In genomic region chr12:116222358-116222757, GRCh38 we compare ENCODE assay signal across 9 cellular contexts. TPM values are rescaled to one million over a fixed set of nuclear protein-coding genes. Genes with fewer than 3 reads are reported as not detected.
DNase-seq lines count a peak whose midpoint lies in the region; ATAC-seq and TF ChIP-seq lines count a peak whose summit lies in the region.
"Had no signal": no experiment of that assay in that cellular context is flagged by ENCODE, and none has a peak within 500 bp of the region (broad histone marks: within the 10 kb centered on the region; RNA-seq: fewer than 3 reads in every experiment).

No MANE protein-coding gene starts in this region.

- no peak overlapping the region for H3K27ac ChIP-seq in RWPE1
- peak overlapping the region; percentile 43 for H3K27ac ChIP-seq in skeletal muscle tissue (ENCODE audit: low read depth, low read length)
- H3K27ac ChIP-seq: BLaER1 treated with 17β-estradiol and CSF1 and Interleukin-3, amounts not matched to agents 10 nM and 100 nM had no signal

- CTCF ChIA-PET in RWPE1 (lab: Yijun Ruan, JAX): no interaction called here
- CTCF ChIA-PET in WTC11 (lab: Charles Lee): interaction anchor here (0.6 kb wide), 1 partner anchor 31 kb away, joined by 4 read pairs; no protein-coding TSS in a partner anchor

- no peaks in the 10 kb centered on the region for H3K36me3 Mint-ChIP-seq in WTC11

- no peak overlapping the region for H3K9ac ChIP-seq in skeletal muscle tissue (ENCODE audit: low read depth in 1 of 3, low read length in 3 of 3)
- H3K9ac ChIP-seq: BLaER1 treated with 17β-estradiol and CSF1 and Interleukin-3, amounts not matched to agents 10 nM and 100 nM had no signal

- H3K4me1 ChIP-seq in skeletal muscle tissue (ENCODE audit: control insufficient read depth in 3 of 3, insufficient read depth in 3 of 3, low read length in 3 of 3): peaks cover 7 to 11% (median 11%) of the 10 kb centered on the region in 3 donors

- H3K27me3 ChIP-seq in skeletal muscle tissue (ENCODE audit: control insufficient read depth in 3 of 3, insufficient read depth in 3 of 3, low read length in 3 of 3): no peaks in the 10 kb centered on the region
- H3K27me3 ChIP-seq: BLaER1 treated with 17β-estradiol and CSF1 and Interleukin-3, amounts not matched to agents 10 nM and 100 nM had no signal

- POLR2A ChIA-PET in RWPE1 (lab: Yijun Ruan, JAX; ENCODE audit: low non-redundant PET) (no interaction called here), WTC11 (lab: Charles Lee) (no interaction called here)

- H3K4me3 ChIP-seq in fibroblast of the aortic adventitia (ENCODE audit: low read depth, low read length) (no peak overlapping the region), skeletal muscle tissue (ENCODE audit: low read length in 3 of 3) (no peak overlapping the region)
- H3K4me3 ChIP-seq: BLaER1 treated with 17β-estradiol and CSF1 and Interleukin-3, amounts not matched to agents 10 nM and 100 nM had no signal

- no peaks in the 10 kb centered on the region for H3K9me3 ChIP-seq in skeletal muscle tissue (ENCODE audit: control insufficient read depth in 3 of 3, low read length in 3 of 3)
- H3K9me3 ChIP-seq: BLaER1 treated with 17β-estradiol and CSF1 and Interleukin-3, amounts not matched to agents 10 nM and 100 nM had no signal

- ATAC-seq in WTC11 (no peak), HG02885 (IDR thresholded peaks at IDR 0.05; ENCODE audit: poor library complexity, unreplicated experiment) (no peak)

- H3K27ac Mint-ChIP-seq in WTC11: no peak overlapping the region

- TF ChIP-seq CTCF in RWPE1 (conservative IDR thresholded peaks at IDR 0.05; ENCODE audit: low read depth) (no peak), fibroblast of the aortic adventitia (IDR thresholded peaks at IDR 0.05; ENCODE audit: insufficient read depth, low read length) (no peak), WTC11 (IDR thresholded peaks at IDR 0.05) (no peak)

- H3K27me3 Mint-ChIP-seq in WTC11 (ENCODE audit: low read depth): no peaks in the 10 kb centered on the region

- H3K4me3 Mint-ChIP-seq in WTC11: no peak overlapping the region

- no peaks in the 10 kb centered on the region for H3K9me3 Mint-ChIP-seq in WTC11

- DNase-seq in NCI-H2081 (lab: John Stamatoyannopoulos, UW): peak; percentile 17 to 50
- DNase-seq in NCI-H2081 treated with DMSO at 0.1 percent for 48 hours (lab: John Stamatoyannopoulos, UW): no peak
- peak; percentile 49 for DNase-seq in RWPE1 (ENCODE audit: low spot score)
- DNase-seq in fibroblast of the aortic adventitia (ENCODE audit: low read depth): peak; percentile 94
- DNase-seq in WTC11 (ENCODE audit: low spot score): no peak
- no peak for DNase-seq in HuH-7 (ENCODE audit: low spot score)

- H3K4me1 Mint-ChIP-seq in WTC11: peaks cover 3% of the 10 kb centered on the region; the same call in 1 of the 2 replicates

- no peaks in the 10 kb centered on the region for H3K36me3 ChIP-seq in skeletal muscle tissue (ENCODE audit: control insufficient read depth in 3 of 3, insufficient read depth in 3 of 3, low read length in 3 of 3)

TF ChIP-seq in WTC11, 78 proteins besides CTCF, POLR2A, EP300 and RAD21:
- no peak for TF ChIP-seq ATF6 (CRISPR knock-in tag; IDR thresholded peaks at IDR 0.05)

RNA-seq across cellular contexts. Expression of gene MED13L, which starts 55.1 kb away (rescaled TPM):
- total RNA-seq in fibroblast of the aortic adventitia (ENCODE audit: low replicate concordance) (120 and 180 TPM in 2 replicates), skeletal muscle tissue (179 TPM), WTC11 (2021) (53.3 to 80.5 TPM (median 55.5 TPM) in 3 replicates)

Comparison
In these comparisons a context has a peak if more than half of its experiments do, and no peak if none do; other contexts are left out.
1. DNase-seq: peak in NCI-H2081 (2 of 2), RWPE1 (single experiment) and fibroblast of the aortic adventitia (single experiment); none in NCI-H2081 treated with DMSO at 0.1 percent for 48 hours (single experiment), WTC11 (single experiment) and HuH-7 (single experiment).